Comparison of ENCODE assay signal across 14 cellular contexts in genomic region chr6:154169193-154169847, GRCh38.
DNase-seq lines count a peak whose midpoint lies in the region; ATAC-seq lines count a peak whose summit lies in the region.
"Had no signal": no experiment of that assay in that cellular context is flagged by ENCODE, and none has a peak within 500 bp of the region (broad histone marks: within the 10 kb centered on the region; RNA-seq: fewer than 3 reads in every experiment).

No MANE protein-coding gene starts in this region.

- H2BK5ac ChIP-seq in neuronal stem cell (ENCODE audit: low read length) = no peak overlapping the region

- no peak overlapping the region for H3K4me3 Mint-ChIP-seq in activated CD4-positive, alpha-beta T cell treated with anti-CD3 and anti-CD28 coated beads, Interleukin-2, amount 10 ng/mL, durations not matched to agents 7 days and 5 days
- H3K4me3 Mint-ChIP-seq in activated naive CD8-positive, alpha-beta T cell treated with anti-CD3 and anti-CD28 coated beads, Interleukin-2, amount 10 ng/mL, durations not matched to agents 7 days and 5 days = peak overlapping the region; percentile 25

- H3K9ac ChIP-seq in neuronal stem cell (ENCODE audit: low read depth, low read length, poor library complexity) = no peak overlapping the region

- H3K4me3 ChIP-seq in neuronal stem cell (ENCODE audit: low read length in 2 of 2) = no peak overlapping the region
- H3K4me3 ChIP-seq: pancreas, suprapubic skin had no signal

- CTCF ChIA-PET in activated CD4-positive, alpha-beta T cell treated with anti-CD3 and anti-CD28 coated beads, Interleukin-2, amount 10 ng/mL, durations not matched to agents 7 days and 5 days (lab: Charles Lee) = no interaction called here

- no peak overlapping the region for H3K23ac ChIP-seq in neuronal stem cell (ENCODE audit: low read depth, low read length, poor library complexity)

- no peak overlapping the region for H3K14ac ChIP-seq in neuronal stem cell (ENCODE audit: low read length)

- no peak overlapping the region for H2BK120ac ChIP-seq in neuronal stem cell (ENCODE audit: low read depth, low read length)

- no peak overlapping the region for H2BK12ac ChIP-seq in neuronal stem cell (ENCODE audit: low read length)

- WGBS in neuronal stem cell (ENCODE audit: extremely low coverage in 2 of 2, insufficient read length in 2 of 2, insufficient replicate concordance in 1 of 2), 2 donors = no CpG with 5 or more reads among the region's 5 CpGs

- no peak overlapping the region for H3K4ac ChIP-seq in neuronal stem cell (ENCODE audit: low read length)

- peak overlapping the region; percentile 4 for H3K27ac Mint-ChIP-seq in activated CD4-positive, alpha-beta T cell treated with anti-CD3 and anti-CD28 coated beads, Interleukin-2, amount 10 ng/mL, durations not matched to agents 7 days and 5 days
- no peak overlapping the region for H3K27ac Mint-ChIP-seq in activated naive CD8-positive, alpha-beta T cell treated with anti-CD3 and anti-CD28 coated beads, Interleukin-2, amount 10 ng/mL, durations not matched to agents 7 days and 5 days

- no peaks in the 10 kb centered on the region for H3K79me1 ChIP-seq in neuronal stem cell (ENCODE audit: low read depth, low read length)

- no peak overlapping the region for H2AFZ ChIP-seq in neuronal stem cell (ENCODE audit: low read length)

- peaks cover 62% of the 10 kb centered on the region for H3K36me3 Mint-ChIP-seq in activated CD4-positive, alpha-beta T cell treated with anti-CD3 and anti-CD28 coated beads, Interleukin-2, amount 10 ng/mL, durations not matched to agents 7 days and 5 days (ENCODE audit: low read depth)
- peaks cover 57% of the 10 kb centered on the region for H3K36me3 Mint-ChIP-seq in activated naive CD8-positive, alpha-beta T cell treated with anti-CD3 and anti-CD28 coated beads, Interleukin-2, amount 10 ng/mL, durations not matched to agents 7 days and 5 days

- H3K27ac ChIP-seq in neuronal stem cell (replicated peaks; ENCODE audit: low read length) = no peak overlapping the region
- H3K27ac ChIP-seq: pancreas, suprapubic skin had no signal

- H3K36me3 ChIP-seq in neuronal stem cell (replicated peaks in 1 of 2; ENCODE audit: control insufficient read depth in 2 of 2, insufficient read depth in 2 of 2, low read length in 2 of 2) = no peaks in the 10 kb centered on the region
- H3K36me3 ChIP-seq: pancreas, suprapubic skin had no signal

- H4K91ac ChIP-seq in neuronal stem cell (ENCODE audit: low read depth, low read length, poor library complexity) = no peak overlapping the region

- no peak overlapping the region for H2AK5ac ChIP-seq in neuronal stem cell (ENCODE audit: low read depth, low read length)

- no peaks in the 10 kb centered on the region for H3K27me3 Mint-ChIP-seq in activated CD4-positive, alpha-beta T cell treated with anti-CD3 and anti-CD28 coated beads, Interleukin-2, amount 10 ng/mL, durations not matched to agents 7 days and 5 days
- no peaks in the 10 kb centered on the region for H3K27me3 Mint-ChIP-seq in activated naive CD8-positive, alpha-beta T cell treated with anti-CD3 and anti-CD28 coated beads, Interleukin-2, amount 10 ng/mL, durations not matched to agents 7 days and 5 days

- H3K4me1 Mint-ChIP-seq in activated CD4-positive, alpha-beta T cell treated with anti-CD3 and anti-CD28 coated beads, Interleukin-2, amount 10 ng/mL, durations not matched to agents 7 days and 5 days = peaks cover 26% of the 10 kb centered on the region
- peaks cover 20% of the 10 kb centered on the region for H3K4me1 Mint-ChIP-seq in activated naive CD8-positive, alpha-beta T cell treated with anti-CD3 and anti-CD28 coated beads, Interleukin-2, amount 10 ng/mL, durations not matched to agents 7 days and 5 days

- no peak for ATAC-seq in activated naive CD8-positive, alpha-beta T cell treated with anti-CD3 and anti-CD28 coated beads, Interleukin-2, amount 10 ng/mL, durations not matched to agents 7 days and 5 days (ENCODE audit: low read depth)
- peak; percentile 80 for ATAC-seq in sciatic nerve
- ATAC-seq in GM21381 (IDR thresholded peaks at IDR 0.05; ENCODE audit: unreplicated experiment) = no peak
- ATAC-seq: HepG2, left ventricle myocardium superior, pancreas had no signal

- POLR2A ChIA-PET in activated CD4-positive, alpha-beta T cell treated with anti-CD3 and anti-CD28 coated beads, Interleukin-2, amount 10 ng/mL, durations not matched to agents 7 days and 5 days (lab: Charles Lee) = no interaction called here
- POLR2A ChIA-PET in activated naive CD8-positive, alpha-beta T cell treated with anti-CD3 and anti-CD28 coated beads, Interleukin-2, amount 10 ng/mL, durations not matched to agents 7 days and 5 days (lab: Charles Lee) = no interaction called here

- no peaks in the 10 kb centered on the region for H3K27me3 ChIP-seq in neuronal stem cell (ENCODE audit: control insufficient read depth in 3 of 3, insufficient read depth in 3 of 3, low read depth in 1 of 3, low read length in 3 of 3)
- H3K27me3 ChIP-seq: pancreas, suprapubic skin had no signal

- peaks cover 0 to 1% of the 10 kb centered on the region in 2 donors for H3K9me3 ChIP-seq in neuronal stem cell (replicated peaks in 1 of 2; ENCODE audit: control insufficient read depth in 2 of 2, insufficient read depth in 1 of 2, low read depth in 1 of 2, low read length in 2 of 2)
- H3K9me3 ChIP-seq: pancreas, suprapubic skin had no signal

- H3K4me2 ChIP-seq in neuronal stem cell (ENCODE audit: insufficient read depth, low read length, poor library complexity, severe bottlenecking) = no peak overlapping the region

- no peak overlapping the region for H4K8ac ChIP-seq in neuronal stem cell (ENCODE audit: low read depth, low read length)

- H3K4me1 ChIP-seq in neuronal stem cell (ENCODE audit: control insufficient read depth in 2 of 2, insufficient read depth in 1 of 2, low read depth in 1 of 2, low read length in 2 of 2) = no peaks in the 10 kb centered on the region
- H3K4me1 ChIP-seq: pancreas had no signal

- no peak for DNase-seq in activated CD4-positive, alpha-beta T cell treated with anti-CD3 and anti-CD28 coated beads, Interleukin-2, amount 10 ng/mL, durations not matched to agents 7 days and 5 days
- no peak for DNase-seq in activated CD4-positive, alpha-beta T cell treated with anti-CD3 and anti-CD28 coated beads for 1 hour
- peak; percentile 99 for DNase-seq in MV-4-11 (lab: John Stamatoyannopoulos, UW)
- no peak for DNase-seq in activated naive CD8-positive, alpha-beta T cell treated with anti-CD3 and anti-CD28 coated beads, Interleukin-2, amount 10 ng/mL, durations not matched to agents 7 days and 5 days
- DNase-seq in sciatic nerve (ENCODE audit: low spot score) = no peak
- no peak for DNase-seq in dedifferentiated amniotic fluid mesenchymal stem cell (ENCODE audit: extremely low spot score)
- no peak for DNase-seq in neuronal stem cell (ENCODE audit: low spot score)
- DNase-seq: activated naive CD4-positive, alpha-beta T cell treated with anti-CD3 and anti-CD28 coated beads, Interleukin-2, amount 50 U/mL, for 16 hours; left ventricle myocardium superior; NCI-H2029; pancreas had no signal

- H3K18ac ChIP-seq in neuronal stem cell (ENCODE audit: low read length) = no peak overlapping the region

- intact Hi-C loops in sciatic nerve (cut with DNase I) = no loop called here

- peaks cover 25% of the 10 kb centered on the region for H3K9me3 Mint-ChIP-seq in activated CD4-positive, alpha-beta T cell treated with anti-CD3 and anti-CD28 coated beads, Interleukin-2, amount 10 ng/mL, durations not matched to agents 7 days and 5 days
- H3K9me3 Mint-ChIP-seq in activated naive CD8-positive, alpha-beta T cell treated with anti-CD3 and anti-CD28 coated beads, Interleukin-2, amount 10 ng/mL, durations not matched to agents 7 days and 5 days = peaks cover 7% of the 10 kb centered on the region

- no peak overlapping the region for H2BK15ac ChIP-seq in neuronal stem cell (ENCODE audit: low read length)
